2 cellular contexts compared by ENCODE assay signal in the genomic region with DNA sequence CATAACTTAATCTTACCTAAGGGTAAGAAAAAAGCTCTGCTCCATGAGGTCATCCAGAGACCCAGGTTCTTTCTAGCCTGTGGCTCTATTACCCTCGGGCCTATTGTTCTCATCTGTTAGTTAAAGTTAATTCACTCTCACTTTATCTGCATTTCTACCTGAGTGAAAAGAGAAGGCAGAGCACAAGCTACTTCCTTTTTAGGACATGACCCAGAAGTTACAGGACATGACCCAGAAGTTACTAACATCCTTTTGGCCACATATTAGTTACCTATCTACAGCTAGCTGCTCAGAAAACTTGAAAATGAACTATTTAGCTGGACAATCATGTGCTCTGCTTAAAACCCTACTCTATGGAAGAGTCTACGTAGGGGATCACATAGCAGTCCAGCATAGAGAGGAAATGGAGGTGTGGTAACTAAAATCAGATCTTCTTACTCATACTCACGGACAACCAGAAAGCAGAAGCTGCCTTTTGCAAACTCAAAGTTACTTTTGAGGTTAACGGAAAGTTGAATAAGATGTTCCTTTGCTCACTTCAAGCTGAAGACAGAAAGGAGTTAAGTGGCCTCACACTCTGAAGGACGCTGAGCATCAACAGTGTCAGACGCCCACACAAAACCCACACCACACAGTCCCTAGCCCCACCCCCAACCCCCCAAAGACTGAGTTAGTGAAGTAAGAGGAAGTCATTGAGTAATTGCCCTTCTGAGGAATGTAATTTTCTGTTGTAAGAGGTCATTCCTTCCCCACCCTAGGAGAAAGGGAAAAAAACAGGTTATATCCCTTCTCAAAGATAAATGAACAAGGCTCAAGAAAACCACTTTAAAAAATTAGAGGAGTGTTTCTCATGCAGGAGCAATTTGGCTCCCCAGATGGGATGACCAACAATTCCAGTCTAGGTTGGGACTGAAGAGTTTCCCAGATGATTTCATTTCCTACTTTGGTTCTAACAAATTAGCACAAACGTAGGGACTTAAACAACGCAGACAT.
TF ChIP-seq lines count a peak whose summit lies in the region.

No MANE protein-coding gene starts in this region.

TF ChIP-seq in liver, 16 proteins besides CTCF, POLR2A, EP300 and RAD21:
- no peak for TF ChIP-seq HNF4G (IDR thresholded peaks at IDR 0.05)
- no peak for TF ChIP-seq SP1 (IDR thresholded peaks at IDR 0.05)
- no peak for TF ChIP-seq HNF4A (conservative IDR thresholded peaks at IDR 0.05)
- TF ChIP-seq MAX (IDR thresholded peaks at IDR 0.05), result no peak
- no peak for TF ChIP-seq GABPA (IDR thresholded peaks at IDR 0.05 in 1 of 2, conservative IDR thresholded peaks at IDR 0.05 in 1 of 2)
- TF ChIP-seq JUND (IDR thresholded peaks at IDR 0.05), result no peak
- no peak for TF ChIP-seq NR2F2 (IDR thresholded peaks at IDR 0.05)
- TF ChIP-seq ATF3 (IDR thresholded peaks at IDR 0.05), result no peak
- TF ChIP-seq YY1 (IDR thresholded peaks at IDR 0.05), result no peak
- no peak for TF ChIP-seq EGR1 (IDR thresholded peaks at IDR 0.05; ENCODE audit: low read depth in 2 of 2)
- no peak for TF ChIP-seq TAF1 (conservative IDR thresholded peaks at IDR 0.05)
- no peak for TF ChIP-seq RXRA (IDR thresholded peaks at IDR 0.05)
- TF ChIP-seq FOXA2 (IDR thresholded peaks at IDR 0.05), result no peak
- no peak for TF ChIP-seq FOXA1 (IDR thresholded peaks at IDR 0.05)
- TF ChIP-seq REST (IDR thresholded peaks at IDR 0.05), result no peak
- TF ChIP-seq, protein P1, sequence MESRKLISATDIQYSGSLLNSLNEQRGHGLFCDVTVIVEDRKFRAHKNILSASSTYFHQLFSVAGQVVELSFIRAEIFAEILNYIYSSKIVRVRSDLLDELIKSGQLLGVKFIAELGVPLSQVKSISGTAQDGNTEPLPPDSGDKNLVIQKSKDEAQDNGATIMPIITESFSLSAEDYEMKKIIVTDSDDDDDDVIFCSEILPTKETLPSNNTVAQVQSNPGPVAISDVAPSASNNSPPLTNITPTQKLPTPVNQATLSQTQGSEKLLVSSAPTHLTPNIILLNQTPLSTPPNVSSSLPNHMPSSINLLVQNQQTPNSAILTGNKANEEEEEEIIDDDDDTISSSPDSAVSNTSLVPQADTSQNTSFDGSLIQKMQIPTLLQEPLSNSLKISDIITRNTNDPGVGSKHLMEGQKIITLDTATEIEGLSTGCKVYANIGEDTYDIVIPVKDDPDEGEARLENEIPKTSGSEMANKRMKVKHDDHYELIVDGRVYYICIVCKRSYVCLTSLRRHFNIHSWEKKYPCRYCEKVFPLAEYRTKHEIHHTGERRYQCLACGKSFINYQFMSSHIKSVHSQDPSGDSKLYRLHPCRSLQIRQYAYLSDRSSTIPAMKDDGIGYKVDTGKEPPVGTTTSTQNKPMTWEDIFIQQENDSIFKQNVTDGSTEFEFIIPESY (IDR thresholded peaks at IDR 0.05), result no peak

TF ChIP-seq in HepG2, 621 proteins besides CTCF, POLR2A, EP300 and RAD21:
- TF ChIP-seq ZNF3 (CRISPR knock-in tag; IDR thresholded peaks at IDR 0.05), result no peak
- TF ChIP-seq DDIT3 (CRISPR knock-in tag; IDR thresholded peaks at IDR 0.05), result no peak
- TF ChIP-seq, protein P2, sequence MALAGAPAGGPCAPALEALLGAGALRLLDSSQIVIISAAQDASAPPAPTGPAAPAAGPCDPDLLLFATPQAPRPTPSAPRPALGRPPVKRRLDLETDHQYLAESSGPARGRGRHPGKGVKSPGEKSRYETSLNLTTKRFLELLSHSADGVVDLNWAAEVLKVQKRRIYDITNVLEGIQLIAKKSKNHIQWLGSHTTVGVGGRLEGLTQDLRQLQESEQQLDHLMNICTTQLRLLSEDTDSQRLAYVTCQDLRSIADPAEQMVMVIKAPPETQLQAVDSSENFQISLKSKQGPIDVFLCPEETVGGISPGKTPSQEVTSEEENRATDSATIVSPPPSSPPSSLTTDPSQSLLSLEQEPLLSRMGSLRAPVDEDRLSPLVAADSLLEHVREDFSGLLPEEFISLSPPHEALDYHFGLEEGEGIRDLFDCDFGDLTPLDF (CRISPR knock-in tag; IDR thresholded peaks at IDR 0.05), result no peak
- no peak for TF ChIP-seq FOXC1 (CRISPR knock-in tag; IDR thresholded peaks at IDR 0.05; ENCODE audit: borderline replicate concordance)
- TF ChIP-seq ZNF225 (CRISPR knock-in tag; IDR thresholded peaks at IDR 0.05), result no peak
- TF ChIP-seq U2AF1 (optimal IDR thresholded peaks at IDR 0.05; ENCODE audit: low read depth, low read length), result no peak
- TF ChIP-seq ZNF138 (CRISPR knock-in tag; IDR thresholded peaks at IDR 0.05; ENCODE audit: low read depth), result no peak
- TF ChIP-seq ZBTB1 (CRISPR knock-in tag; IDR thresholded peaks at IDR 0.05; ENCODE audit: borderline replicate concordance), result no peak
- TF ChIP-seq PBX3 (CRISPR knock-in tag; IDR thresholded peaks at IDR 0.05; ENCODE audit: borderline replicate concordance), result no peak
- TF ChIP-seq, protein P3, sequence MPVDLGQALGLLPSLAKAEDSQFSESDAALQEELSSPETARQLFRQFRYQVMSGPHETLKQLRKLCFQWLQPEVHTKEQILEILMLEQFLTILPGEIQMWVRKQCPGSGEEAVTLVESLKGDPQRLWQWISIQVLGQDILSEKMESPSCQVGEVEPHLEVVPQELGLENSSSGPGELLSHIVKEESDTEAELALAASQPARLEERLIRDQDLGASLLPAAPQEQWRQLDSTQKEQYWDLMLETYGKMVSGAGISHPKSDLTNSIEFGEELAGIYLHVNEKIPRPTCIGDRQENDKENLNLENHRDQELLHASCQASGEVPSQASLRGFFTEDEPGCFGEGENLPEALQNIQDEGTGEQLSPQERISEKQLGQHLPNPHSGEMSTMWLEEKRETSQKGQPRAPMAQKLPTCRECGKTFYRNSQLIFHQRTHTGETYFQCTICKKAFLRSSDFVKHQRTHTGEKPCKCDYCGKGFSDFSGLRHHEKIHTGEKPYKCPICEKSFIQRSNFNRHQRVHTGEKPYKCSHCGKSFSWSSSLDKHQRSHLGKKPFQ (CRISPR knock-in tag; IDR thresholded peaks at IDR 0.05; ENCODE audit: insufficient replicate concordance), result no peak
- TF ChIP-seq GMEB2 (CRISPR knock-in tag; IDR thresholded peaks at IDR 0.05; ENCODE audit: low read depth), result no peak
- no peak for TF ChIP-seq KDM1A (CRISPR knock-in tag; IDR thresholded peaks at IDR 0.05)
- no peak for TF ChIP-seq POGK (CRISPR knock-in tag; conservative IDR thresholded peaks at IDR 0.05)
- no peak for TF ChIP-seq REPIN1 (CRISPR knock-in tag; IDR thresholded peaks at IDR 0.05; ENCODE audit: borderline replicate concordance, low read depth)
TF ChIP-seq in HepG2: peak in this region for 0.
